ENCODE assay signal across 10 cellular contexts in genomic region chr2:201122276-201122675, GRCh38. TPM values are rescaled to one million over a fixed set of nuclear protein-coding genes. Genes with fewer than 3 reads are reported as not detected.
A peak's percentile ranks its signal among the peaks of the same experiment; 100 is the strongest.
DNase-seq lines count a peak whose midpoint lies in the region; ATAC-seq and TF ChIP-seq lines count a peak whose summit lies in the region.
"Had no signal": no experiment of that assay in that cellular context is flagged by ENCODE, and none has a peak within 500 bp of the region (broad histone marks: within the 10 kb centered on the region; RNA-seq: fewer than 3 reads in every experiment).

No MANE protein-coding gene starts in this region.

- H3K4me1 ChIP-seq in Panc1 (ENCODE audit: control insufficient read depth, insufficient read depth, low read length) (peaks cover 80% of the 10 kb centered on the region), endodermal cell (ENCODE audit: control insufficient read depth, insufficient read depth, low read length) (peaks cover 19% of the 10 kb centered on the region)

- peak overlapping the region; percentile 100 for H3K4me3 ChIP-seq in GM08714 (ENCODE audit: low read length)
- no peak overlapping the region for H3K4me3 ChIP-seq in Panc1 (ENCODE audit: low read depth in 2 of 2, low read length in 2 of 2)
- H3K4me3 ChIP-seq in endodermal cell (ENCODE audit: low read length) = peak overlapping the region; percentile 95

- intact Hi-C loops in Panc1 (cut with micrococcal nuclease; ENCODE audit: unreplicated experiment) = no loop called here

- H3K9me3 ChIP-seq in Panc1 (ENCODE audit: control insufficient read depth, insufficient read depth, low read depth, low read length) = no peaks in the 10 kb centered on the region
- H3K9me3 ChIP-seq in endodermal cell (ENCODE audit: control insufficient read depth, low read length) = no peaks in the 10 kb centered on the region

- H3K36me3 ChIP-seq in Panc1 (ENCODE audit: control insufficient read depth, insufficient read depth, low read length) (no peaks in the 10 kb centered on the region), endodermal cell (ENCODE audit: control insufficient read depth, insufficient read depth, low read length) (peaks cover 33% of the 10 kb centered on the region)

- ATAC-seq in Panc1 = no peak

- CTCF ChIA-PET in Panc1 (lab: Charles Lee) = interaction anchor here (0.7 kb wide), 1 partner anchor 36 kb away, joined by 3 read pairs; no protein-coding TSS in a partner anchor

- H3K27me3 ChIP-seq in Panc1 (ENCODE audit: control insufficient read depth, insufficient read depth, low read length) (no peaks in the 10 kb centered on the region), endodermal cell (ENCODE audit: control insufficient read depth, insufficient read depth, low read length, poor library complexity, severe bottlenecking) (no peaks in the 10 kb centered on the region)

- 100% methylated on average over 1 of the region's 1 CpG; no CpG with 5 or more reads in 1 of the 2 experiments for WGBS in endodermal cell (ENCODE audit: insufficient coverage in 1 of 2, insufficient read length in 1 of 2), 2 experiments

- peak overlapping the region; percentile 95 for H3K4me3 Mint-ChIP-seq in endodermal cell

- peak overlapping the region; percentile 80 for H3K27ac ChIP-seq in Panc1 (ENCODE audit: low read length)
- H3K27ac ChIP-seq in endodermal cell (ENCODE audit: low read depth, low read length) = no peak overlapping the region

- H3K27me3 Mint-ChIP-seq in endodermal cell (ENCODE audit: insufficient read depth) = no peaks in the 10 kb centered on the region

- BruUV-seq in Panc1 (replicated peaks; lab: Mats Ljungman, UMichigan) = no TSS peak

- no peaks in the 10 kb centered on the region for H3K9me3 Mint-ChIP-seq in endodermal cell

- no peak overlapping the region for H3K9ac ChIP-seq in endodermal cell (ENCODE audit: extremely low read depth, low read length, poor library complexity, severe bottlenecking)

- peaks cover 27% of the 10 kb centered on the region for H3K36me3 Mint-ChIP-seq in endodermal cell (ENCODE audit: low read depth)

- no peak for TF ChIP-seq CTCF in Panc1 (IDR thresholded peaks at IDR 0.05)
- TF ChIP-seq CTCF in endodermal cell (conservative IDR thresholded peaks at IDR 0.05) = no peak

- in situ Hi-C loops in Panc1 (cut with HindIII; ENCODE audit: low pct_unique_long_range_greater_than_20kb, low sequenced_read_pairs) = no loop called here

- POLR2A ChIA-PET in Panc1 (lab: Charles Lee) = no interaction called here

- peak overlapping the region; percentile 32 for H3K27ac Mint-ChIP-seq in endodermal cell

- DNase-seq in Panc1 (ENCODE audit: low read depth, low spot score) (no peak), endodermal cell (no peak), renal cortical epithelial cell (ENCODE audit: low read depth) (peak; percentile 54), medulla oblongata (ENCODE audit: extremely low spot score) (no peak), ecto neural progenitor cell (ENCODE audit: low spot score) (no peak), NCI-H2107 treated with DMSO at 0.1 percent for 48 hours (lab: John Stamatoyannopoulos, UW; ENCODE audit: unreplicated experiment) (no peak), cerebellar cortex (ENCODE audit: low spot score) (no peak)
- DNase-seq: activated gamma-delta T cell, MV-4-11 had no signal

- H3K4me1 Mint-ChIP-seq in endodermal cell = peaks cover 70% of the 10 kb centered on the region

RNA-seq across cellular contexts. Expression of gene CFLAR, which starts 6.3 kb away (rescaled TPM):
- 46.3 TPM for total RNA-seq in Panc1 (2021; ENCODE audit: unreplicated experiment)
- polyA plus RNA-seq in Panc1 (2012; ENCODE audit: insufficient read length) = 22.2 TPM
- 100 to 1,000 TPM; 168 to 197 TPM for total RNA-seq in endodermal cell
- 29.0 TPM for polyA plus RNA-seq in endodermal cell (2013, experiment 1 of 2)
- 34.7 TPM for polyA plus RNA-seq in endodermal cell (2013, experiment 2 of 2)
- 253 and 297 TPM in 2 replicates for total RNA-seq in renal cortical epithelial cell

RNA-seq across cellular contexts. Expression of gene NDUFB3, which starts 50.5 kb away (rescaled TPM):
- total RNA-seq in Panc1 (2021; ENCODE audit: unreplicated experiment) (88.6 TPM), endodermal cell (100 to 1,000 TPM in 1 of 2 donors, 10 to 100 TPM in 1; 82.3 to 163 TPM), renal cortical epithelial cell (103 and 115 TPM in 2 replicates)
- polyA plus RNA-seq in Panc1 (2012; ENCODE audit: insufficient read length) = 47.9 TPM
- polyA plus RNA-seq in endodermal cell (2013, experiment 1 of 2) = 95.5 TPM
- 101 TPM for polyA plus RNA-seq in endodermal cell (2013, experiment 2 of 2)

RNA-seq across cellular contexts. Expression of gene HYCC2, which starts 50.8 kb away (rescaled TPM):
- total RNA-seq in Panc1 (2021; ENCODE audit: unreplicated experiment) (12.0 TPM), endodermal cell (10 to 100 TPM; 18.8 to 47.6 TPM), renal cortical epithelial cell (10.9 and 17.1 TPM in 2 replicates)
- polyA plus RNA-seq in Panc1 (2012; ENCODE audit: insufficient read length) = 1.9 TPM
- polyA plus RNA-seq in endodermal cell (2013, experiment 1 of 2) = 7.6 TPM
- polyA plus RNA-seq in endodermal cell (2013, experiment 2 of 2) = 7.5 TPM

Comparison
In these comparisons a context has a peak if more than half of its experiments do, and no peak if none do; other contexts are left out.
1. H3K4me3 ChIP-seq: peak in GM08714 (single experiment) and endodermal cell (single experiment); none in Panc1 (0 of 2).